In the genomic region with DNA sequence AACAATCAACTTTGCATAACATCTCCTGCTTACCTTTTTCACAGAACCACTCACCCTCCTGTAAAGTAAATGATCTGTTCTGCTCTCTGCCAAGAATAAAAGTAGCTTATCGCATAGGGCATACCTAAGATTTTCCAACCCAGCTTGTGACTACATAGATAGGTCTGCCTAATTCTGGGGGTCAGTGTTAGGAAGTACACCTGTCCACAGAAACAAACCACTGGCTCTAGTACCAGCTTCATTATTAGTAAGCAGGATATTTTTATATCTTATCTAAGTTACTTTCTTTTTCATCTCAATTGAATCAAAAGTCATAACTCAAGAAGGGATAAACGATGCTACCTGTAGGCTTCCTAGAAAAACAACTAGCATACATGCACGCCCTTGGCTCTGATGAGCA, we compare ENCODE assay signal across 2 cellular contexts.
TF ChIP-seq lines count a peak whose summit lies in the region.

No MANE protein-coding gene starts in this region.

TF ChIP-seq in IMR-90, 13 proteins besides CTCF, POLR2A, EP300 and RAD21:
- TF ChIP-seq CHD1 (IDR thresholded peaks at IDR 0.05; ENCODE audit: low read depth, low read length) (no peak), RCOR1 (IDR thresholded peaks at IDR 0.05; ENCODE audit: insufficient replicate concordance, low read length) (no peak), MAFK (IDR thresholded peaks at IDR 0.05; ENCODE audit: low read depth, low read length) (no peak), BHLHE40 (IDR thresholded peaks at IDR 0.05; ENCODE audit: low read depth, low read length) (no peak)

TF ChIP-seq in HEK293T, 16 proteins besides CTCF, POLR2A, EP300 and RAD21:
- TF ChIP-seq L3MBTL2 (conservative IDR thresholded peaks at IDR 0.05) (no peak), BHLHE40 (IDR thresholded peaks at IDR 0.05; ENCODE audit: borderline replicate concordance) (no peak), CTBP1 (IDR thresholded peaks at IDR 0.05; ENCODE audit: borderline replicate concordance) (no peak), ELF4 (IDR thresholded peaks at IDR 0.05) (no peak), FOXA1 (IDR thresholded peaks at IDR 0.05) (no peak), SUZ12 (IDR thresholded peaks at IDR 0.05) (no peak), LEF1 (IDR thresholded peaks at IDR 0.05; ENCODE audit: borderline replicate concordance) (no peak), HDGF (IDR thresholded peaks at IDR 0.05; ENCODE audit: borderline replicate concordance) (no peak)
